In the genomic region with DNA sequence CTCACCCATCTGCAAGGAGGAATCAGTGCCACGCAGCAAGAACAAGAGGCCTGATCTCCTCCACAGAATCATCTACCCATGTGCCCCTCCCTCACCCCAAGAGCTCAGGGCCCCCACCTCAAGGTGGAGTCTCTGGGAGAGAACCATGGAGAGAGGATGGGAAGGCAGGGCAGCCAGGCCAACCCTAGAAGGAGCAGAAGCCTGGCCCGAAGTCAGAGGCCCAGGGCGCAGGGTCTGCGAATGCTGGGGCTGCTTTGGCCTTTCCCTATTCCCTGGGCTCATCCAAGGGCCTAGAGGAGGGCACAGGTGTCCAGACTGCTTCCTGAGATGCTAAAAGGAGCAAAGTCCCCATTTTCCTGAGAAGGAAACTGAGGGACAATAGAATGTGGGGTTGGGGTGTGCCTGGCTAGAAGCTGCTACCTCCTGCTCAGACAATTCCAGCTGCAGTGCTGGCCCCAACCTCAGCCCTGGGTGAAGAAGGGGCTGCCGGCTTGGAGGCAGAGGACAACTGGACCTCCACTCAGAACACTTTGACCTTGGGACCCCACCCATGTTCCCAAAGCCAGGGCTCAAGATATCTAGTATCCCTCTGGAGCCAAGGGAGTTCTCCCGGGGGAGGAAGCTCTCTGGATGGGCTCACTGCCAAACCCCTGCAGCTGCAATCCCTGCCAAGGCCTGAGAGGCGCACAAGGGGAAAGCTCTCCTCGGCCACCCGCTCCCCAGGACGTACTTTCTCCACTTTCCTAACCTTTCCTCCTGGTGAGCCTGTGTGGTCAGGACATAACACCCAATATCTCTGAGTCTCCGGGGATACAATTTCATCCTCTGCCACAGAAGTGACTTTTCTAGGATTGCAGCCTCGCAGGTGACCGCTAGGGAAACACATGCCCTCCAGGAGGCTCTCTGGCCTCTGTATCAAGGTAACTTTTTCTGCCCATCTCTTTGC, we compare ENCODE assay signal across 1 cellular context.
TF ChIP-seq lines count a peak whose summit lies in the region.

No MANE protein-coding gene starts in this region.

TF ChIP-seq in liver, 16 proteins besides CTCF, POLR2A, EP300 and RAD21 (continued from another document):
- TF ChIP-seq GABPA (IDR thresholded peaks at IDR 0.05 in 1 of 2, conservative IDR thresholded peaks at IDR 0.05 in 1 of 2) (no peak), TAF1 (conservative IDR thresholded peaks at IDR 0.05) (no peak), FOXA1 (IDR thresholded peaks at IDR 0.05) (no peak), HNF4G (IDR thresholded peaks at IDR 0.05) (no peak), EGR1 (IDR thresholded peaks at IDR 0.05; ENCODE audit: low read depth in 2 of 2) (no peak), JUND (IDR thresholded peaks at IDR 0.05) (no peak)
- TF ChIP-seq, protein P1, sequence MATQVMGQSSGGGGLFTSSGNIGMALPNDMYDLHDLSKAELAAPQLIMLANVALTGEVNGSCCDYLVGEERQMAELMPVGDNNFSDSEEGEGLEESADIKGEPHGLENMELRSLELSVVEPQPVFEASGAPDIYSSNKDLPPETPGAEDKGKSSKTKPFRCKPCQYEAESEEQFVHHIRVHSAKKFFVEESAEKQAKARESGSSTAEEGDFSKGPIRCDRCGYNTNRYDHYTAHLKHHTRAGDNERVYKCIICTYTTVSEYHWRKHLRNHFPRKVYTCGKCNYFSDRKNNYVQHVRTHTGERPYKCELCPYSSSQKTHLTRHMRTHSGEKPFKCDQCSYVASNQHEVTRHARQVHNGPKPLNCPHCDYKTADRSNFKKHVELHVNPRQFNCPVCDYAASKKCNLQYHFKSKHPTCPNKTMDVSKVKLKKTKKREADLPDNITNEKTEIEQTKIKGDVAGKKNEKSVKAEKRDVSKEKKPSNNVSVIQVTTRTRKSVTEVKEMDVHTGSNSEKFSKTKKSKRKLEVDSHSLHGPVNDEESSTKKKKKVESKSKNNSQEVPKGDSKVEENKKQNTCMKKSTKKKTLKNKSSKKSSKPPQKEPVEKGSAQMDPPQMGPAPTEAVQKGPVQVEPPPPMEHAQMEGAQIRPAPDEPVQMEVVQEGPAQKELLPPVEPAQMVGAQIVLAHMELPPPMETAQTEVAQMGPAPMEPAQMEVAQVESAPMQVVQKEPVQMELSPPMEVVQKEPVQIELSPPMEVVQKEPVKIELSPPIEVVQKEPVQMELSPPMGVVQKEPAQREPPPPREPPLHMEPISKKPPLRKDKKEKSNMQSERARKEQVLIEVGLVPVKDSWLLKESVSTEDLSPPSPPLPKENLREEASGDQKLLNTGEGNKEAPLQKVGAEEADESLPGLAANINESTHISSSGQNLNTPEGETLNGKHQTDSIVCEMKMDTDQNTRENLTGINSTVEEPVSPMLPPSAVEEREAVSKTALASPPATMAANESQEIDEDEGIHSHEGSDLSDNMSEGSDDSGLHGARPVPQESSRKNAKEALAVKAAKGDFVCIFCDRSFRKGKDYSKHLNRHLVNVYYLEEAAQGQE (IDR thresholded peaks at IDR 0.05), result no peak
